1 cellular context compared by ENCODE assay signal in the genomic region with DNA sequence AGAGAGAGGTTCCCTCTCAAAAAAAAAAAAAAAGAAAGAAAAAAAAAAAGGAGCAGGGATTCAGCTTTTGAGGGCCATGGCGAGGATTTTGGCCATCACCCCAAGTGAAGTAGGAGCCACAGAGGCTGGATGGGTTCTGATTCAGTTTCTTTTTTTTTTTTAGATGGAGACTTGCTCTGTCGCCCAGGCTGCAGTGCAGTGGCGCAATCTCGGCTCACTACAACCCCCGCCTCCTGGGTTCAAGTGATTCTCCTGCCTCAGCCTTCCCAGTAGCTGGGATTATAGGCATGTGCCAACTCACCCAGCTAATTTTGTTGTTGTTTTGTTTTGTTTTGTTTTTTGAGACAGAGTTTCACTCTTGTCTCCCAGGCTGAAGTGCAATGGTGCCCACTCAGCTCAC.
A peak's percentile ranks its signal among the peaks of the same experiment; 100 is the strongest.
TF ChIP-seq lines count a peak whose summit lies in the region.
"Not testable (repeated sequence)": the region's sequence is repeated elsewhere in the genome, so short reads cannot be mapped to it uniquely, and the experiment has no call there.

No MANE protein-coding gene starts in this region.

TF ChIP-seq in HepG2, 621 proteins besides CTCF, POLR2A, EP300 and RAD21:
- TF ChIP-seq LCORL (IDR thresholded peaks at IDR 0.05), result not testable (repeated sequence)
- 0 out of 2 replicates have a peak, but pooled peaks have one; percentile 2 for TF ChIP-seq LCORL (CRISPR knock-in tag; IDR thresholded peaks at IDR 0.05)
- TF ChIP-seq, protein P1, sequence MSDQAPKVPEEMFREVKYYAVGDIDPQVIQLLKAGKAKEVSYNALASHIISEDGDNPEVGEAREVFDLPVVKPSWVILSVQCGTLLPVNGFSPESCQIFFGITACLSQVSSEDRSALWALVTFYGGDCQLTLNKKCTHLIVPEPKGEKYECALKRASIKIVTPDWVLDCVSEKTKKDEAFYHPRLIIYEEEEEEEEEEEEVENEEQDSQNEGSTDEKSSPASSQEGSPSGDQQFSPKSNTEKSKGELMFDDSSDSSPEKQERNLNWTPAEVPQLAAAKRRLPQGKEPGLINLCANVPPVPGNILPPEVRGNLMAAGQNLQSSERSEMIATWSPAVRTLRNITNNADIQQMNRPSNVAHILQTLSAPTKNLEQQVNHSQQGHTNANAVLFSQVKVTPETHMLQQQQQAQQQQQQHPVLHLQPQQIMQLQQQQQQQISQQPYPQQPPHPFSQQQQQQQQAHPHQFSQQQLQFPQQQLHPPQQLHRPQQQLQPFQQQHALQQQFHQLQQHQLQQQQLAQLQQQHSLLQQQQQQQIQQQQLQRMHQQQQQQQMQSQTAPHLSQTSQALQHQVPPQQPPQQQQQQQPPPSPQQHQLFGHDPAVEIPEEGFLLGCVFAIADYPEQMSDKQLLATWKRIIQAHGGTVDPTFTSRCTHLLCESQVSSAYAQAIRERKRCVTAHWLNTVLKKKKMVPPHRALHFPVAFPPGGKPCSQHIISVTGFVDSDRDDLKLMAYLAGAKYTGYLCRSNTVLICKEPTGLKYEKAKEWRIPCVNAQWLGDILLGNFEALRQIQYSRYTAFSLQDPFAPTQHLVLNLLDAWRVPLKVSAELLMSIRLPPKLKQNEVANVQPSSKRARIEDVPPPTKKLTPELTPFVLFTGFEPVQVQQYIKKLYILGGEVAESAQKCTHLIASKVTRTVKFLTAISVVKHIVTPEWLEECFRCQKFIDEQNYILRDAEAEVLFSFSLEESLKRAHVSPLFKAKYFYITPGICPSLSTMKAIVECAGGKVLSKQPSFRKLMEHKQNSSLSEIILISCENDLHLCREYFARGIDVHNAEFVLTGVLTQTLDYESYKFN (CRISPR knock-in tag; conservative IDR thresholded peaks at IDR 0.05), result 0 out of 2 replicates have a peak, but pooled peaks have one; percentile 2
